9 cellular contexts compared by ENCODE assay signal in genomic region chr2:217223222-217223930, GRCh38.
A peak's percentile ranks its signal among the peaks of the same experiment; 100 is the strongest.
DNase-seq lines count a peak whose midpoint lies in the region; ATAC-seq and TF ChIP-seq lines count a peak whose summit lies in the region.
"Had no signal": no experiment of that assay in that cellular context is flagged by ENCODE, and none has a peak within 500 bp of the region (broad histone marks: within the 10 kb centered on the region; RNA-seq: fewer than 3 reads in every experiment).

No MANE protein-coding gene starts in this region.

- no peaks in the 10 kb centered on the region for H3K9me3 ChIP-seq in neutrophil
- H3K9me3 ChIP-seq in CD8-positive, alpha-beta memory T cell (ENCODE audit: low read length), result no peaks in the 10 kb centered on the region

- H3K27me3 Mint-ChIP-seq in CD8-positive, alpha-beta memory T cell, result no peaks in the 10 kb centered on the region

- no peaks in the 10 kb centered on the region for H3K9me3 Mint-ChIP-seq in CD8-positive, alpha-beta memory T cell
- H3K9me3 Mint-ChIP-seq: dendritic cell treated with granulocyte-macrophage colony-stimulating factor and Interleukin-4, amounts not matched to agents 40 ng/mL and 50 ng/mL, for 4 days had no signal

- peak; percentile 80 for ATAC-seq in HG02610 (IDR thresholded peaks at IDR 0.05; ENCODE audit: unreplicated experiment)

- peaks cover 31% of the 10 kb centered on the region for H3K27me3 ChIP-seq in neutrophil
- no peaks in the 10 kb centered on the region for H3K27me3 ChIP-seq in CD8-positive, alpha-beta memory T cell (ENCODE audit: insufficient read depth, low read length, poor library complexity, severe bottlenecking)

- POLR2A ChIA-PET in CD8-positive, alpha-beta memory T cell (lab: Charles Lee), result no interaction called here

- peaks cover 6 to 17% (median 11%) of the 10 kb centered on the region in 3 donors for H3K4me1 Mint-ChIP-seq in CD8-positive, alpha-beta memory T cell

- H3K4me1 ChIP-seq in neutrophil (ENCODE audit: control insufficient read depth in 1 of 2, insufficient read depth in 1 of 2, low read depth in 1 of 2, low read length in 1 of 2), result peaks cover 25 to 26% of the 10 kb centered on the region in 2 experiments
- no peaks in the 10 kb centered on the region for H3K4me1 ChIP-seq in CD8-positive, alpha-beta memory T cell (ENCODE audit: insufficient read depth, low read length)

- TF ChIP-seq CTCF in NB4 (IDR thresholded peaks at IDR 0.05; ENCODE audit: low read depth, low read length) (no peak), neutrophil (IDR thresholded peaks at IDR 0.05) (no peak)

- peak overlapping the region; percentile 73 for H3K27ac ChIP-seq in neutrophil
- H3K27ac ChIP-seq in CD8-positive, alpha-beta memory T cell (ENCODE audit: low read depth, low read length), result no peak overlapping the region

- no peaks in the 10 kb centered on the region for H3K36me3 Mint-ChIP-seq in CD8-positive, alpha-beta memory T cell

- DNase-seq in activated CD4-positive, alpha-beta T cell treated with anti-CD3 and anti-CD28 coated beads for 48 hours, result peak; percentile 61
- DNase-seq in activated CD4-positive, alpha-beta T cell treated with anti-CD3 and anti-CD28 coated beads, Interleukin-2, amount 50 U/mL, for 4 hours, result no peak
- peak; percentile 96 for DNase-seq in NB4 (ENCODE audit: low read depth)
- DNase-seq in astrocyte of the hippocampus (ENCODE audit: low read depth, low spot score), result peak; percentile 63
- DNase-seq in NCI-H526 (lab: John Stamatoyannopoulos, UW), result no peak
- no peak for DNase-seq in CD8-positive, alpha-beta memory T cell

- no peak overlapping the region for H3K4me3 ChIP-seq in NB4 (ENCODE audit: low read depth, low read length)
- H3K4me3 ChIP-seq in neutrophil (ENCODE audit: low read depth in 1 of 2, low read length in 1 of 2), result peak overlapping the region in 1 of 2 experiments; percentile 17
- H3K4me3 ChIP-seq in CD8-positive, alpha-beta memory T cell (ENCODE audit: low read length), result no peak overlapping the region

- TF ChIP-seq POLR2A in NB4 (IDR thresholded peaks at IDR 0.05; ENCODE audit: extremely low read depth, insufficient read length), result no peak

- peak overlapping the region in 1 of 8 donors; percentile 3 for H3K27ac Mint-ChIP-seq in CD8-positive, alpha-beta memory T cell
- H3K27ac Mint-ChIP-seq: dendritic cell treated with granulocyte-macrophage colony-stimulating factor and Interleukin-4, amounts not matched to agents 40 ng/mL and 50 ng/mL, for 4 days had no signal

- CTCF ChIA-PET in CD8-positive, alpha-beta memory T cell (lab: Charles Lee), result no interaction called here

- H3K36me3 ChIP-seq in neutrophil, result no peaks in the 10 kb centered on the region
- H3K36me3 ChIP-seq in CD8-positive, alpha-beta memory T cell (ENCODE audit: insufficient read depth, low read length), result no peaks in the 10 kb centered on the region

- peak overlapping the region in 2 of 7 donors; percentile 12 to 33 for H3K4me3 Mint-ChIP-seq in CD8-positive, alpha-beta memory T cell
- H3K4me3 Mint-ChIP-seq: dendritic cell treated with granulocyte-macrophage colony-stimulating factor and Interleukin-4, amounts not matched to agents 40 ng/mL and 50 ng/mL, for 4 days had no signal

Comparison
In these comparisons a context has a peak if more than half of its experiments do, and no peak if none do; other contexts are left out.
1. DNase-seq: peak in activated CD4-positive, alpha-beta T cell treated with anti-CD3 and anti-CD28 coated beads for 48 hours (single experiment), NB4 (single experiment) and astrocyte of the hippocampus (single experiment); none in activated CD4-positive, alpha-beta T cell treated with anti-CD3 and anti-CD28 coated beads, Interleukin-2, amount 50 U/mL, for 4 hours (0 of 2), NCI-H526 (0 of 2) and CD8-positive, alpha-beta memory T cell (0 of 5).